In genomic region chr16:25838724-25839186, GRCh38 we compare ENCODE assay signal across 8 cellular contexts.
DNase-seq lines count a peak whose midpoint lies in the region; ATAC-seq, FAIRE-seq and TF ChIP-seq lines count a peak whose summit lies in the region.

No MANE protein-coding gene starts in this region.

- in situ Hi-C loops in SK-MEL-5 (cut with HindIII; ENCODE audit: low pct_unique_long_range_greater_than_20kb, low sequenced_read_pairs): no loop called here

- FAIRE-seq in bronchial epithelial cell (lab: Jason Lieb, UNC): no peak

- H3K27me3 Mint-ChIP-seq in natural killer cell (ENCODE audit: low read depth in 2 of 2): peaks cover 17% of the 10 kb centered on the region in 2 donors
- peaks cover 0 to 20% of the 10 kb centered on the region in 2 donors for H3K27me3 Mint-ChIP-seq in natural killer cell treated with Interleukin-12 subunit alpha and Interleukin-12 subunit beta and Interleukin-15 and Interleukin-18, amount 100 ng/mL, for 72 hours

- TF ChIP-seq CTCF in natural killer cell (IDR thresholded peaks at IDR 0.05): peak; percentile 76
- peak; percentile 64 for TF ChIP-seq CTCF in bronchial epithelial cell (IDR thresholded peaks at IDR 0.05; ENCODE audit: insufficient read depth, low read length, severe bottlenecking)

- no peak overlapping the region for H3K27ac Mint-ChIP-seq in natural killer cell
- no peak overlapping the region for H3K27ac Mint-ChIP-seq in natural killer cell treated with Interleukin-12 subunit alpha and Interleukin-12 subunit beta and Interleukin-15 and Interleukin-18, amount 100 ng/mL, for 72 hours

- ATAC-seq in natural killer cell: peak in 2 of 3 donors; percentile 43 to 61
- ATAC-seq in natural killer cell treated with Interleukin-12 subunit alpha and Interleukin-12 subunit beta and Interleukin-15 and Interleukin-18, amount 100 ng/mL, for 72 hours: no peak
- no peak for ATAC-seq in stimulated activated naive CD8-positive, alpha-beta T cell treated with anti-CD3 and anti-CD28 coated beads, Interleukin-15, Interleukin-2, amounts not matched to agents 100 U/mL and 50 U/mL, for 24 hours
- ATAC-seq in HG03039 (IDR thresholded peaks at IDR 0.05; ENCODE audit: unreplicated experiment): no peak

- H3K36me3 ChIP-seq in bronchial epithelial cell (ENCODE audit: control insufficient read depth, insufficient read depth, low read length): no peaks in the 10 kb centered on the region

- H3K27me3 ChIP-seq in bronchial epithelial cell (ENCODE audit: control insufficient read depth, insufficient read depth, low read length): no peaks in the 10 kb centered on the region

- intact Hi-C loops in natural killer cell (cut with micrococcal nuclease): loop anchor here (5.0 to 10.0 kb wide), 2 partner anchors 806 to 1269 kb away; no protein-coding TSS in a partner anchor

- H3K4me1 Mint-ChIP-seq in natural killer cell: peaks cover 5 to 7% of the 10 kb centered on the region in 2 donors
- peaks cover 0 to 3% of the 10 kb centered on the region in 2 donors for H3K4me1 Mint-ChIP-seq in natural killer cell treated with Interleukin-12 subunit alpha and Interleukin-12 subunit beta and Interleukin-15 and Interleukin-18, amount 100 ng/mL, for 72 hours (ENCODE audit: low read depth in 2 of 2)

- H3K4me3 Mint-ChIP-seq in natural killer cell: no peak overlapping the region
- H3K4me3 Mint-ChIP-seq in natural killer cell treated with Interleukin-12 subunit alpha and Interleukin-12 subunit beta and Interleukin-15 and Interleukin-18, amount 100 ng/mL, for 72 hours: no peak overlapping the region

- no peaks in the 10 kb centered on the region for H3K9me3 Mint-ChIP-seq in natural killer cell
- no peaks in the 10 kb centered on the region for H3K9me3 Mint-ChIP-seq in natural killer cell treated with Interleukin-12 subunit alpha and Interleukin-12 subunit beta and Interleukin-15 and Interleukin-18, amount 100 ng/mL, for 72 hours

- no peak for DNase-seq in natural killer cell
- no peak for DNase-seq in natural killer cell treated with Interleukin-12 subunit alpha and Interleukin-12 subunit beta and Interleukin-15 and Interleukin-18, amount 100 ng/mL, for 72 hours (ENCODE audit: low spot score)
- DNase-seq in NCI-H1092 (lab: John Stamatoyannopoulos, UW): peak; percentile 56
- DNase-seq in SK-MEL-5 (ENCODE audit: low read depth, low spot score): peak; percentile 68
- DNase-seq in bronchial epithelial cell (ENCODE audit: low read depth): peak; percentile 22
- peak; percentile 52 for DNase-seq in kidney glomerular epithelial cell (lab: John Stamatoyannopoulos, UW)
- DNase-seq in stimulated activated naive CD8-positive, alpha-beta T cell treated with anti-CD3 and anti-CD28 coated beads, Interleukin-15, Interleukin-2, amounts not matched to agents 100 U/mL and 50 U/mL, for 24 hours: peak; percentile 6

- H3K4me3 ChIP-seq in bronchial epithelial cell (ENCODE audit: low read depth, low read length): no peak overlapping the region

- no peaks in the 10 kb centered on the region for H3K36me3 Mint-ChIP-seq in natural killer cell
- H3K36me3 Mint-ChIP-seq in natural killer cell treated with Interleukin-12 subunit alpha and Interleukin-12 subunit beta and Interleukin-15 and Interleukin-18, amount 100 ng/mL, for 72 hours: no peaks in the 10 kb centered on the region

Comparison
In these comparisons a context has a peak if more than half of its experiments do, and no peak if none do; other contexts are left out.
1. ATAC-seq: peak in natural killer cell (2 of 3); none in natural killer cell treated with Interleukin-12 subunit alpha and Interleukin-12 subunit beta and Interleukin-15 and Interleukin-18, amount 100 ng/mL, for 72 hours (0 of 2), stimulated activated naive CD8-positive, alpha-beta T cell treated with anti-CD3 and anti-CD28 coated beads, Interleukin-15, Interleukin-2, amounts not matched to agents 100 U/mL and 50 U/mL, for 24 hours (single experiment) and HG03039 (single experiment).
2. DNase-seq: peak in NCI-H1092 (single experiment), SK-MEL-5 (single experiment), bronchial epithelial cell (single experiment), kidney glomerular epithelial cell (single experiment) and stimulated activated naive CD8-positive, alpha-beta T cell treated with anti-CD3 and anti-CD28 coated beads, Interleukin-15, Interleukin-2, amounts not matched to agents 100 U/mL and 50 U/mL, for 24 hours (single experiment); none in natural killer cell (single experiment) and natural killer cell treated with Interleukin-12 subunit alpha and Interleukin-12 subunit beta and Interleukin-15 and Interleukin-18, amount 100 ng/mL, for 72 hours (single experiment).